In the genomic region with DNA sequence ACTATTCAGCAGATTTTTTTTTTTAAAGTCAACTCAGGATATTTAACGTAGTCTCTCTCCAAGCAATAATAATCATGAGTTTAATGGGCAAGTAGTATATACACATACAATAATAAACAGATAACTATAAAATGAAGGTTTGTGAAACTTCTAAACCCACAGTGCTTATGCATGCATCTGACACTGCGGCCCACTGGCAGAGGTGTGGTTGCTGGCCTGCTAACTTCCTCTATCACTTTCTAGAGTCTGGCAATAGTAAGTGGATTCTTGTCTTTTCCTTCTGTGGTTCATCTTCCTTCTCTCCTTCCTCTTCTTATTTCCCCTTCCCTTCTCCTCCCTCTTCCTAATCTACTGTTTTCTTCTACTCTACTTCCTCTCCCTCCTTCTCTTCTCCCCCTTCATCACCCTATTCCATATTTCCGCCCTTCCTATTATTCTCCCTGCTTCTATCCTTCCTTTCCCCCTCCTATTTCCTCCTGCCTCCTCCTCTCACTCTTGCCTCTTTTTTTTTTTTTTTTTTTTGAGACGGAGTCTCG, we compare ENCODE assay signal across 18 cellular contexts. TPM values are rescaled to one million over a fixed set of nuclear protein-coding genes. Genes with fewer than 3 reads are reported as not detected.
DNase-seq lines count a peak whose midpoint lies in the region; ATAC-seq, FAIRE-seq and TF ChIP-seq lines count a peak whose summit lies in the region.
"Had no signal": no experiment of that assay in that cellular context is flagged by ENCODE, and none has a peak within 500 bp of the region (broad histone marks: within the 10 kb centered on the region; RNA-seq: fewer than 3 reads in every experiment).

No MANE protein-coding gene starts in this region.

- H3K27me3 ChIP-seq in small intestine (ENCODE audit: control insufficient read depth in 2 of 2, insufficient read depth in 2 of 2, low read length in 2 of 2) (no peaks in the 10 kb centered on the region), GM23338 (ENCODE audit: insufficient read depth) (no peaks in the 10 kb centered on the region)

- peaks cover 5% of the 10 kb centered on the region for H3K27me3 Mint-ChIP-seq in GM23338 (ENCODE audit: insufficient read depth, low read depth, poor library complexity)
- H3K27me3 Mint-ChIP-seq in activated naive CD8-positive, alpha-beta T cell treated with anti-CD3 and anti-CD28 coated beads for 36 hours, result peaks cover 66% of the 10 kb centered on the region

- H3K9me3 Mint-ChIP-seq in GM23338, result no peaks in the 10 kb centered on the region
- no peaks in the 10 kb centered on the region for H3K9me3 Mint-ChIP-seq in activated naive CD8-positive, alpha-beta T cell treated with anti-CD3 and anti-CD28 coated beads for 36 hours
- H3K9me3 Mint-ChIP-seq: activated CD4-positive, alpha-beta T cell treated with anti-CD3 and anti-CD28 coated beads, Interleukin-2, amount 10 ng/mL, durations not matched to agents 7 days and 5 days; central memory CD8-positive, alpha-beta T cell had no signal

- ATAC-seq in GM18858 (IDR thresholded peaks at IDR 0.05; ENCODE audit: unreplicated experiment) (peak; percentile 91), GM21717 (IDR thresholded peaks at IDR 0.05; ENCODE audit: unreplicated experiment) (peak; percentile 66), HG03342 (IDR thresholded peaks at IDR 0.05; ENCODE audit: unreplicated experiment) (peak; percentile 92), GM23338 (no peak)
- ATAC-seq: SK-N-SH treated with all-trans-retinoic acid at 6 μM for 48 hours had no signal

- H4K20me1 ChIP-seq in GM23338 (replicated peaks; ENCODE audit: insufficient read depth), result no peaks in the 10 kb centered on the region

- H3K36me3 Mint-ChIP-seq in GM23338 (ENCODE audit: low read depth), result no peaks in the 10 kb centered on the region
- H3K36me3 Mint-ChIP-seq in activated naive CD8-positive, alpha-beta T cell treated with anti-CD3 and anti-CD28 coated beads for 36 hours, result no peaks in the 10 kb centered on the region

- DNase-seq in SKM-1 (lab: John Stamatoyannopoulos, UW; ENCODE audit: unreplicated experiment) (peak; percentile 14), small intestine (no peak), GM23338 (ENCODE audit: low spot score) (no peak)
- DNase-seq in activated naive CD8-positive, alpha-beta T cell treated with anti-CD3 and anti-CD28 coated beads for 36 hours, result no peak
- DNase-seq in activated CD4-positive, alpha-beta T cell treated with anti-CD3 and anti-CD28 coated beads, Interleukin-2, amount 50 U/mL, for 48 hours, result no peak
- DNase-seq: activated CD4-positive, alpha-beta T cell treated with anti-CD3 and anti-CD28 coated beads, Interleukin-2, amount 10 ng/mL, durations not matched to agents 7 days and 5 days; activated naive CD4-positive, alpha-beta T cell; mammary epithelial cell; NCI-H1092; NCI-H774 had no signal

- H2AFZ ChIP-seq in GM23338, result no peak overlapping the region

- no peaks in the 10 kb centered on the region for H3K4me1 ChIP-seq in small intestine (ENCODE audit: control insufficient read depth in 2 of 2, insufficient read depth in 1 of 2, low read depth in 1 of 2, low read length in 1 of 2)
- no peaks in the 10 kb centered on the region for H3K4me1 ChIP-seq in GM23338 (ENCODE audit: insufficient read depth)

- no peak overlapping the region for H3K4me2 ChIP-seq in GM23338

- no peak for TF ChIP-seq CTCF in GM23338 (conservative IDR thresholded peaks at IDR 0.05; ENCODE audit: low read depth in 2 of 2)

- no peak overlapping the region for H3K27ac ChIP-seq in small intestine (ENCODE audit: low read depth in 1 of 2, low read length in 1 of 2)
- H3K27ac ChIP-seq in GM23338 (ENCODE audit: low read depth), result no peak overlapping the region

- H3K4me1 Mint-ChIP-seq in GM23338, result no peaks in the 10 kb centered on the region
- peaks cover 2% of the 10 kb centered on the region for H3K4me1 Mint-ChIP-seq in activated naive CD8-positive, alpha-beta T cell treated with anti-CD3 and anti-CD28 coated beads for 36 hours
- H3K4me1 Mint-ChIP-seq: activated CD4-positive, alpha-beta T cell treated with anti-CD3 and anti-CD28 coated beads, Interleukin-2, amount 10 ng/mL, durations not matched to agents 7 days and 5 days; central memory CD8-positive, alpha-beta T cell had no signal

- H3K4me3 ChIP-seq in small intestine (ENCODE audit: low read depth in 1 of 2, low read length in 2 of 2) (no peak overlapping the region), GM23338 (no peak overlapping the region)

- no peak for FAIRE-seq in small intestine (lab: Jason Lieb, UNC)

- H3F3A ChIP-seq in GM23338 (replicated peaks; ENCODE audit: low read depth), result no peaks in the 10 kb centered on the region

- no peak overlapping the region for H3K4me3 Mint-ChIP-seq in GM23338
- no peak overlapping the region for H3K4me3 Mint-ChIP-seq in activated naive CD8-positive, alpha-beta T cell treated with anti-CD3 and anti-CD28 coated beads for 36 hours
- H3K4me3 Mint-ChIP-seq: activated CD4-positive, alpha-beta T cell treated with anti-CD3 and anti-CD28 coated beads, Interleukin-2, amount 10 ng/mL, durations not matched to agents 7 days and 5 days; central memory CD8-positive, alpha-beta T cell had no signal

- no peaks in the 10 kb centered on the region for H3K9me2 ChIP-seq in GM23338 (ENCODE audit: insufficient read depth)

- no peaks in the 10 kb centered on the region for H3K9me3 ChIP-seq in small intestine (ENCODE audit: control insufficient read depth, low read depth)

- no peak overlapping the region for H3K27ac Mint-ChIP-seq in GM23338
- no peak overlapping the region for H3K27ac Mint-ChIP-seq in activated naive CD8-positive, alpha-beta T cell treated with anti-CD3 and anti-CD28 coated beads for 36 hours
- H3K27ac Mint-ChIP-seq: activated CD4-positive, alpha-beta T cell treated with anti-CD3 and anti-CD28 coated beads, Interleukin-2, amount 10 ng/mL, durations not matched to agents 7 days and 5 days had no signal

- WGBS in small intestine, 3 donors, result 86 to 98% (median 90%) methylated on average over 5 of the region's 5 CpGs

- H3K36me3 ChIP-seq in small intestine (ENCODE audit: control insufficient read depth in 2 of 2, insufficient read depth in 2 of 2, low read length in 2 of 2) (peaks cover 0 to 5% of the 10 kb centered on the region in 2 donors), GM23338 (ENCODE audit: insufficient read depth) (no peaks in the 10 kb centered on the region)

- no peaks in the 10 kb centered on the region for H3K79me2 ChIP-seq in GM23338 (replicated peaks; ENCODE audit: insufficient read depth)

TF ChIP-seq in GM23338, 12 proteins besides CTCF, POLR2A, EP300 and RAD21 (continues in another document):
- TF ChIP-seq CREB1 (CRISPR knock-in tag; IDR thresholded peaks at IDR 0.05; ENCODE audit: low read depth) (no peak), POLR2AphosphoS5 (IDR thresholded peaks at IDR 0.05; ENCODE audit: low read depth) (no peak), EZH2 (IDR thresholded peaks at IDR 0.05; ENCODE audit: low read depth, unreplicated experiment) (no peak), NANOG (IDR thresholded peaks at IDR 0.05; ENCODE audit: borderline replicate concordance) (no peak), EZH2phosphoT487 (IDR thresholded peaks at IDR 0.05; ENCODE audit: unreplicated experiment) (no peak), ZNF114 (CRISPR knock-in tag; IDR thresholded peaks at IDR 0.05) (no peak), JUNB (IDR thresholded peaks at IDR 0.05; ENCODE audit: unreplicated experiment) (no peak)
- TF ChIP-seq, protein P1, sequence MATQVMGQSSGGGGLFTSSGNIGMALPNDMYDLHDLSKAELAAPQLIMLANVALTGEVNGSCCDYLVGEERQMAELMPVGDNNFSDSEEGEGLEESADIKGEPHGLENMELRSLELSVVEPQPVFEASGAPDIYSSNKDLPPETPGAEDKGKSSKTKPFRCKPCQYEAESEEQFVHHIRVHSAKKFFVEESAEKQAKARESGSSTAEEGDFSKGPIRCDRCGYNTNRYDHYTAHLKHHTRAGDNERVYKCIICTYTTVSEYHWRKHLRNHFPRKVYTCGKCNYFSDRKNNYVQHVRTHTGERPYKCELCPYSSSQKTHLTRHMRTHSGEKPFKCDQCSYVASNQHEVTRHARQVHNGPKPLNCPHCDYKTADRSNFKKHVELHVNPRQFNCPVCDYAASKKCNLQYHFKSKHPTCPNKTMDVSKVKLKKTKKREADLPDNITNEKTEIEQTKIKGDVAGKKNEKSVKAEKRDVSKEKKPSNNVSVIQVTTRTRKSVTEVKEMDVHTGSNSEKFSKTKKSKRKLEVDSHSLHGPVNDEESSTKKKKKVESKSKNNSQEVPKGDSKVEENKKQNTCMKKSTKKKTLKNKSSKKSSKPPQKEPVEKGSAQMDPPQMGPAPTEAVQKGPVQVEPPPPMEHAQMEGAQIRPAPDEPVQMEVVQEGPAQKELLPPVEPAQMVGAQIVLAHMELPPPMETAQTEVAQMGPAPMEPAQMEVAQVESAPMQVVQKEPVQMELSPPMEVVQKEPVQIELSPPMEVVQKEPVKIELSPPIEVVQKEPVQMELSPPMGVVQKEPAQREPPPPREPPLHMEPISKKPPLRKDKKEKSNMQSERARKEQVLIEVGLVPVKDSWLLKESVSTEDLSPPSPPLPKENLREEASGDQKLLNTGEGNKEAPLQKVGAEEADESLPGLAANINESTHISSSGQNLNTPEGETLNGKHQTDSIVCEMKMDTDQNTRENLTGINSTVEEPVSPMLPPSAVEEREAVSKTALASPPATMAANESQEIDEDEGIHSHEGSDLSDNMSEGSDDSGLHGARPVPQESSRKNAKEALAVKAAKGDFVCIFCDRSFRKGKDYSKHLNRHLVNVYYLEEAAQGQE (IDR thresholded peaks at IDR 0.05; ENCODE audit: unreplicated experiment), result no peak

RNA-seq across cellular contexts. Expression of a gene that starts 18.6 kb away (rescaled TPM):
- polyA plus RNA-seq in small intestine (1 to 10 TPM in 1 of 3 donors, under 1 TPM in 2; 0.31 to 1.1 (median 0.81) TPM), GM23338 (2016; fragmentation: Nextera tagmentation; extraction: Ambion mirVana) (not detected in 2 replicates)
- not detected in 2 replicates for total RNA-seq in GM23338 (2014; rRNA removed; shearing (Covaris generic))
- total RNA-seq in activated naive CD8-positive, alpha-beta T cell treated with anti-CD3 and anti-CD28 coated beads for 36 hours, result not detected
- total RNA-seq: activated CD4-positive, alpha-beta T cell treated with anti-CD3 and anti-CD28 coated beads, Interleukin-2, amount 10 ng/mL, durations not matched to agents 7 days and 5 days; epithelial cell of proximal tubule; mammary epithelial cell; osteocyte had no signal
- polyA plus RNA-seq: BJ, mammary epithelial cell had no signal
